Comparison of ENCODE assay signal across 38 cellular contexts in genomic region chr9:120464857-120465421, GRCh38.
"Had no signal": no experiment of that assay in that cellular context is flagged by ENCODE, and none has a peak within 500 bp of the region (broad histone marks: within the 10 kb centered on the region; RNA-seq: fewer than 3 reads in every experiment).

No MANE protein-coding gene starts in this region.

- H3K27ac ChIP-seq: adrenal gland, body of pancreas, brain microvascular endothelial cell, breast epithelium, VCaP had no signal

- H3K27me3 Mint-ChIP-seq: activated B cell treated with CpG ODN at 0.5 μM for 24 hours; activated CD4-positive, alpha-beta memory T cell treated with anti-CD3 and anti-CD28 coated beads for 36 hours; activated CD4-positive, alpha-beta T cell treated with anti-CD3 and anti-CD28 coated beads, Interleukin-2, amount 10 ng/mL, durations not matched to agents 24 days and 14 days; activated CD8-positive, alpha-beta T cell treated with anti-CD3 and anti-CD28 coated beads for 36 hours; activated naive CD8-positive, alpha-beta T cell treated with anti-CD3 and anti-CD28 coated beads for 36 hours; activated T-helper 17 cell treated with anti-CD3 and anti-CD28 coated beads, Interleukin-2, amount 50 U/mL, for 72 hours had no signal

- FAIRE-seq: astrocyte, TTC549 had no signal

- H3K9me3 ChIP-seq: adrenal gland, body of pancreas, breast epithelium had no signal

- H3K9me3 Mint-ChIP-seq: activated B cell treated with CpG ODN at 0.5 μM for 24 hours; activated CD4-positive, alpha-beta memory T cell treated with anti-CD3 and anti-CD28 coated beads for 36 hours; activated CD4-positive, alpha-beta T cell treated with anti-CD3 and anti-CD28 coated beads, Interleukin-2, amount 10 ng/mL, durations not matched to agents 24 days and 14 days; activated CD8-positive, alpha-beta T cell treated with anti-CD3 and anti-CD28 coated beads for 36 hours; activated naive CD4-positive, alpha-beta T cell treated with anti-CD3 and anti-CD28 coated beads for 36 hours; activated naive CD4-positive, alpha-beta T cell treated with anti-CD3 and anti-CD28 coated beads, Interleukin-2, amount 50 U/mL, for 72 hours; activated naive CD8-positive, alpha-beta T cell treated with anti-CD3 and anti-CD28 coated beads for 36 hours; activated T-cell treated with anti-CD3 and anti-CD28 coated beads, Interleukin-2, amount 50 U/mL, for 4 hours; activated T-cell treated with anti-CD3 and anti-CD28 coated beads, Interleukin-2, amount 50 U/mL, for 72 hours; activated T-helper 1 cell treated with anti-CD3 and anti-CD28 coated beads, Interleukin-12 subunit alpha, Interleukin-12 subunit beta, Interleukin-2, Interleukin-4 antibody, amounts not matched to agents 30 ng/mL and 10 ng/mL and 1 ng/mL, durations not matched to agents 14 hours and 24 hours and 36 hours; activated T-helper 17 cell treated with anti-CD3 and anti-CD28 coated beads, Interleukin-2, amount 50 U/mL, for 72 hours; T-helper 1 cell treated with Interleukin-12 subunit alpha and Interleukin-12 subunit beta and Interleukin-4 antibody, amounts not matched to agents 30 μg/mL and 1 μg/mL, for 36 hours; T-helper 2 cell treated with Interferon-gamma antibody and Interleukin-4, amounts not matched to agents 5 μg/mL and 100 μg/mL, for 36 hours had no signal

- H3K4me3 Mint-ChIP-seq: activated B cell treated with CpG ODN at 0.5 μM for 24 hours; activated CD4-positive, alpha-beta memory T cell treated with anti-CD3 and anti-CD28 coated beads for 36 hours; activated CD4-positive, alpha-beta T cell treated with anti-CD3 and anti-CD28 coated beads, Interleukin-2, amount 10 ng/mL, durations not matched to agents 24 days and 14 days; activated CD8-positive, alpha-beta T cell treated with anti-CD3 and anti-CD28 coated beads for 36 hours; activated naive CD4-positive, alpha-beta T cell treated with anti-CD3 and anti-CD28 coated beads for 36 hours; activated naive CD8-positive, alpha-beta T cell treated with anti-CD3 and anti-CD28 coated beads for 36 hours; activated T-cell treated with anti-CD3 and anti-CD28 coated beads, Interleukin-2, amount 50 U/mL, for 4 hours; activated T-cell treated with anti-CD3 and anti-CD28 coated beads, Interleukin-2, amount 50 U/mL, for 72 hours; activated T-helper 1 cell treated with anti-CD3 and anti-CD28 coated beads, Interleukin-12 subunit alpha, Interleukin-12 subunit beta, Interleukin-2, Interleukin-4 antibody, amounts not matched to agents 30 ng/mL and 10 ng/mL and 1 ng/mL, durations not matched to agents 14 hours and 24 hours and 36 hours; activated T-helper 17 cell treated with anti-CD3 and anti-CD28 coated beads, Interleukin-2, amount 50 U/mL, for 72 hours; T-helper 1 cell treated with Interleukin-12 subunit alpha and Interleukin-12 subunit beta and Interleukin-4 antibody, amounts not matched to agents 30 μg/mL and 1 μg/mL, for 36 hours; T-helper 2 cell treated with Interferon-gamma antibody and Interleukin-4, amounts not matched to agents 5 μg/mL and 100 μg/mL, for 36 hours had no signal

- ATAC-seq: activated CD8-positive, alpha-beta T cell treated with anti-CD3 and anti-CD28 coated beads for 36 hours; activated naive CD4-positive, alpha-beta T cell treated with anti-CD3 and anti-CD28 coated beads, Interleukin-2, amount 50 U/mL, for 72 hours; activated T-cell treated with anti-CD3 and anti-CD28 coated beads, Interleukin-2, amount 50 U/mL, for 4 hours; activated T-cell treated with anti-CD3 and anti-CD28 coated beads, Interleukin-2, amount 50 U/mL, for 72 hours; activated T-helper 17 cell treated with anti-CD3 and anti-CD28 coated beads, Interleukin-2, amount 50 U/mL, for 72 hours; body of pancreas had no signal

- H3K27me3 ChIP-seq: adrenal gland, body of pancreas, brain microvascular endothelial cell, breast epithelium had no signal

- H3K4me3 ChIP-seq: adrenal gland, body of pancreas, breast epithelium had no signal

- H3K4me1 Mint-ChIP-seq: activated B cell treated with CpG ODN at 0.5 μM for 24 hours; activated CD4-positive, alpha-beta T cell treated with anti-CD3 and anti-CD28 coated beads, Interleukin-2, amount 10 ng/mL, durations not matched to agents 24 days and 14 days; activated naive CD8-positive, alpha-beta T cell treated with anti-CD3 and anti-CD28 coated beads for 36 hours; activated T-helper 17 cell treated with anti-CD3 and anti-CD28 coated beads, Interleukin-2, amount 50 U/mL, for 72 hours had no signal

- H3K36me3 ChIP-seq: adrenal gland, brain microvascular endothelial cell, breast epithelium had no signal

- H3K4me1 ChIP-seq: adrenal gland, body of pancreas, breast epithelium had no signal

- DNase-seq: activated B cell treated with CpG ODN at 0.5 μM for 24 hours; activated CD4-positive, alpha-beta memory T cell treated with anti-CD3 and anti-CD28 coated beads for 36 hours; activated CD4-positive, alpha-beta T cell treated with anti-CD3 and anti-CD28 coated beads for 4 hours; activated CD4-positive, alpha-beta T cell treated with anti-CD3 and anti-CD28 coated beads, Interleukin-2, amount 10 ng/mL, durations not matched to agents 24 days and 14 days; activated CD4-positive, alpha-beta T cell treated with anti-CD3 and anti-CD28 coated beads, Interleukin-2, amount 50 U/mL, for 1 hour; activated CD4-positive, alpha-beta T cell treated with anti-CD3 and anti-CD28 coated beads, Interleukin-2, amount 50 U/mL, for 4 hours; activated CD4-positive, CD25-positive, alpha-beta regulatory T cell treated with anti-CD3 and anti-CD28 coated beads, Interleukin-2, amount 50 U/mL, for 72 hours; activated CD8-positive, alpha-beta memory T cell treated with anti-CD3 and anti-CD28 coated beads, Interleukin-2, amount 50 U/mL, for 4 hours; activated CD8-positive, alpha-beta T cell treated with anti-CD3 and anti-CD28 coated beads for 36 hours; activated effector memory CD4-positive, alpha-beta T cell treated with anti-CD3 and anti-CD28 coated beads, Interleukin-2, amount 50 U/mL, for 16 hours; activated gamma-delta T cell treated with Interleukin-2 at 50 U/mL for 16 hours; activated naive CD4-positive, alpha-beta T cell; activated naive CD4-positive, alpha-beta T cell treated with anti-CD3 and anti-CD28 coated beads for 36 hours; activated naive CD4-positive, alpha-beta T cell treated with anti-CD3 and anti-CD28 coated beads, Interleukin-2, amount 50 U/mL, for 16 hours; activated naive CD8-positive, alpha-beta T cell treated with anti-CD3 and anti-CD28 coated beads for 36 hours; activated T-cell treated with anti-CD3 and anti-CD28 coated beads for 4 hours; activated T-cell treated with anti-CD3 and anti-CD28 coated beads, Interleukin-2, amount 50 U/mL, for 1 hour; activated T-cell treated with anti-CD3 and anti-CD28 coated beads, Interleukin-2, amount 50 U/mL, for 4 hours; activated T-cell treated with anti-CD3 and anti-CD28 coated beads, Interleukin-2, amount 50 U/mL, for 72 hours; adrenal gland; amniotic stem cell; aorta; body of pancreas; brain microvascular endothelial cell; central memory CD4-positive, alpha-beta T cell; SW 1271; T-helper 1 cell; T-helper 2 cell; T-helper 9 cell had no signal

- H3K27ac Mint-ChIP-seq: activated B cell treated with CpG ODN at 0.5 μM for 24 hours; activated CD4-positive, alpha-beta memory T cell treated with anti-CD3 and anti-CD28 coated beads for 36 hours; activated CD4-positive, alpha-beta T cell treated with anti-CD3 and anti-CD28 coated beads, Interleukin-2, amount 10 ng/mL, durations not matched to agents 24 days and 14 days; activated CD8-positive, alpha-beta T cell treated with anti-CD3 and anti-CD28 coated beads for 36 hours; activated naive CD4-positive, alpha-beta T cell treated with anti-CD3 and anti-CD28 coated beads for 36 hours; activated naive CD4-positive, alpha-beta T cell treated with anti-CD3 and anti-CD28 coated beads, Interleukin-2, amount 50 U/mL, for 72 hours; activated naive CD8-positive, alpha-beta T cell treated with anti-CD3 and anti-CD28 coated beads for 36 hours; activated T-cell treated with anti-CD3 and anti-CD28 coated beads, Interleukin-2, amount 50 U/mL, for 72 hours; activated T-helper 1 cell treated with anti-CD3 and anti-CD28 coated beads, Interleukin-12 subunit alpha, Interleukin-12 subunit beta, Interleukin-2, Interleukin-4 antibody, amounts not matched to agents 30 ng/mL and 10 ng/mL and 1 ng/mL, durations not matched to agents 14 hours and 24 hours and 36 hours; activated T-helper 17 cell treated with anti-CD3 and anti-CD28 coated beads, Interleukin-2, amount 50 U/mL, for 72 hours; T-helper 2 cell treated with Interferon-gamma antibody and Interleukin-4, amounts not matched to agents 5 μg/mL and 100 μg/mL, for 36 hours had no signal
